Comparison of ENCODE assay signal across 1 cellular context in the genomic region with DNA sequence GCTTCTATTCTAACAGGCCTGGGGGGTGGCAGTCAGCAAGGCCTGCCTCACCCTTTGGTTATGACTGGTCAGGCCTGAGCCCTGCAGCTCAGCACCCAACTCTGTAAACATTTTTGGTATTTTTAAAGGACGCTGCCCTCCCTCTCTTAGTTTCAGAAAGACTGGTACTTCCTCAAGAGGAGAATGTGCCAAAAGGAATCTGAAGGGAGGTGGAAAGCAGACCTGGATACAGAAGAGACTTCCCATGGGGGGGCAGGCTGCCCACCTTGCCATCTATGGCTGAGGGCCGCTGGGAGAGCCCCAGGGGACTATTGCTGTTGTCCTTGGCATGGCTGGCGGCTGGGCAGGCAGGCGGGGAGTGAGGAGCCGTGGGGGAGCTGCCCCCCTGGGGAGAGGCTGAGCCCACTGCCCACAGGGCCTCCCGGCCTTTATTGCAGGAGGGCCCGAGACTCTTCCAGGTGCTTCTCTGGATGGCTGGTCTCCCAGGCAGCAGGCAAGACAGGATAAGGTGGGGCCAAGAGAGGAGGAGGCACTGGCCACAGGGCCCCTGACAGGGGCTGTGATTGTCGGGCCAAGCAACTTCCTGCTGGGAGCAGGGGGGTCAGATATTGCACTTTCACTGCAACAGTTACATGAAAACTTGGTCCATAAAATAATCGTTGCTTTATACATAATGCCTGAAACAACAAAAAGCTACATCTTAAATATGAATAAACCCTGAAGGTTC.
TF ChIP-seq lines count a peak whose summit lies in the region.

No MANE protein-coding gene starts in this region.

TF ChIP-seq in GM12878, 131 proteins besides CTCF, POLR2A, EP300 and RAD21:
- TF ChIP-seq TARDBP (IDR thresholded peaks at IDR 0.05; ENCODE audit: borderline replicate concordance) (no peak), ZBED1 (IDR thresholded peaks at IDR 0.05; ENCODE audit: borderline replicate concordance) (no peak), CBX3 (IDR thresholded peaks at IDR 0.05; ENCODE audit: borderline replicate concordance, low read depth) (no peak), CHD1 (IDR thresholded peaks at IDR 0.05; ENCODE audit: low read depth, low read length) (no peak), MYB (IDR thresholded peaks at IDR 0.05; ENCODE audit: borderline replicate concordance, low read depth, low read length) (no peak), STAT3 (IDR thresholded peaks at IDR 0.05; ENCODE audit: low read depth, low read length) (no peak)
- TF ChIP-seq, protein P1, sequence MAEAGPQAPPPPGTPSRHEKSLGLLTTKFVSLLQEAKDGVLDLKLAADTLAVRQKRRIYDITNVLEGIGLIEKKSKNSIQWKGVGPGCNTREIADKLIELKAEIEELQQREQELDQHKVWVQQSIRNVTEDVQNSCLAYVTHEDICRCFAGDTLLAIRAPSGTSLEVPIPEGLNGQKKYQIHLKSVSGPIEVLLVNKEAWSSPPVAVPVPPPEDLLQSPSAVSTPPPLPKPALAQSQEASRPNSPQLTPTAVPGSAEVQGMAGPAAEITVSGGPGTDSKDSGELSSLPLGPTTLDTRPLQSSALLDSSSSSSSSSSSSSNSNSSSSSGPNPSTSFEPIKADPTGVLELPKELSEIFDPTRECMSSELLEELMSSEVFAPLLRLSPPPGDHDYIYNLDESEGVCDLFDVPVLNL (IDR thresholded peaks at IDR 0.05; ENCODE audit: low read depth, low read length): no peak
